19 cellular contexts compared by ENCODE assay signal in the genomic region with DNA sequence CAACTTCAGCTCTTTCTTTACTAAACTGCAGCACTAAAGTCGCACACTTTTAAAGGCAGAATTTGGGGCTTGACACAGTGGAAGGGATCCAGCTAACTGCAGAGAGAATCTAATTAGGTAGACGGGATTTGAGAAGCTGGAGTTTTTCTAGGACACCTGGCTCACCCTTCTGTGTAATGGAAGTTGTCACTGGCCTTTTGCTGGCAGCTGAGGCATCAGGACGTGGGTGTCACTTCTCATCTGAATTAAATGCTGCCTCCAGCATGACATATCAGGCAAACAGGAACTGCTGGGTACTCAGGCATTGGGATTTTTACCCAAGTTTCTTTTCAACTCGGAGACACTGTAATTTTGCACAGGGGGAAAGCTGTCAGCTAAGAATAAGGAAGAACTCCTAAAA.
DNase-seq lines count a peak whose midpoint lies in the region; ATAC-seq and TF ChIP-seq lines count a peak whose summit lies in the region.
"Had no signal": no experiment of that assay in that cellular context is flagged by ENCODE, and none has a peak within 500 bp of the region (broad histone marks: within the 10 kb centered on the region; RNA-seq: fewer than 3 reads in every experiment).

No MANE protein-coding gene starts in this region.

- no peaks in the 10 kb centered on the region for H3K4me1 ChIP-seq in osteoblast (ENCODE audit: insufficient read depth, low read length)
- no peaks in the 10 kb centered on the region for H3K4me1 ChIP-seq in foreskin keratinocyte
- H3K4me1 ChIP-seq: A549, BE2C had no signal

- DNase-seq in NCI-H82 treated with DMSO at 0.1 percent for 48 hours (lab: John Stamatoyannopoulos, UW; ENCODE audit: unreplicated experiment) (peak; percentile 2), NCI-H82 (lab: John Stamatoyannopoulos, UW) (no peak), cerebellar cortex (ENCODE audit: low spot score) (peak; percentile 90), osteoblast (ENCODE audit: insufficient read length, low spot score, missing footprints) (peak; percentile 10), foreskin keratinocyte (no peak)
- DNase-seq: ACHN; AML-193; BE2C; CD4-positive, alpha-beta T cell; CD8-positive, alpha-beta memory T cell; DMS 273 treated with DMSO at 0.1 percent for 48 hours; DMS53; DMS79 treated with DMSO at 0.1 percent for 48 hours; H7 had no signal

- no peak for ATAC-seq in foreskin keratinocyte
- no peak for ATAC-seq in GM18498 (IDR thresholded peaks at IDR 0.05; ENCODE audit: unreplicated experiment)
- ATAC-seq: A549, HCT116 had no signal

- H4K20me1 ChIP-seq in osteoblast (ENCODE audit: insufficient read depth, low read length): no peaks in the 10 kb centered on the region
- H4K20me1 ChIP-seq: BLaER1 treated with 17β-estradiol and CSF1 and Interleukin-3, amounts not matched to agents 10 nM and 100 nM had no signal

- H3K27me3 ChIP-seq in osteoblast (ENCODE audit: insufficient read depth, low read length) (no peaks in the 10 kb centered on the region), foreskin keratinocyte (no peaks in the 10 kb centered on the region)
- H3K27me3 ChIP-seq: BE2C; BLaER1 treated with 17β-estradiol and CSF1 and Interleukin-3, amounts not matched to agents 10 nM and 100 nM had no signal

- H3K79me2 ChIP-seq in osteoblast (ENCODE audit: insufficient read depth, low read length): no peaks in the 10 kb centered on the region

- H3K4me3 ChIP-seq in osteoblast (ENCODE audit: insufficient read depth, low read length): no peak overlapping the region
- H3K4me3 ChIP-seq: A549; BLaER1 treated with 17β-estradiol and CSF1 and Interleukin-3, amounts not matched to agents 10 nM and 100 nM had no signal

- H3K36me3 ChIP-seq in osteoblast (ENCODE audit: insufficient read depth, low read length): no peaks in the 10 kb centered on the region
- H3K36me3 ChIP-seq: BE2C; BLaER1 treated with 17β-estradiol and CSF1 and Interleukin-3, amounts not matched to agents 10 nM and 100 nM had no signal

- TF ChIP-seq CTCF in osteoblast (IDR thresholded peaks at IDR 0.05; ENCODE audit: extremely low read depth, low read depth, low read length) (no peak), foreskin keratinocyte (conservative IDR thresholded peaks at IDR 0.05) (no peak)

- no peaks in the 10 kb centered on the region for H3K9me3 ChIP-seq in osteoblast (ENCODE audit: low read depth, low read length)
- H3K9me3 ChIP-seq: A549, BE2C had no signal

- H2AFZ ChIP-seq in osteoblast (ENCODE audit: low read length): no peak overlapping the region

- H3K27ac ChIP-seq in osteoblast (ENCODE audit: low read depth, low read length) (no peak overlapping the region), foreskin keratinocyte (no peak overlapping the region)
- H3K27ac ChIP-seq: 22Rv1; A549; BLaER1 treated with 17β-estradiol and CSF1 and Interleukin-3, amounts not matched to agents 10 nM and 100 nM had no signal

- H3K4me2 ChIP-seq in osteoblast (ENCODE audit: insufficient read depth, low read length): no peak overlapping the region
- H3K4me2 ChIP-seq: A549; BLaER1 treated with 17β-estradiol and CSF1 and Interleukin-3, amounts not matched to agents 10 nM and 100 nM had no signal

Comparison
In these comparisons a context has a peak if more than half of its experiments do, and no peak if none do; other contexts are left out.
1. DNase-seq: peak in NCI-H82 treated with DMSO at 0.1 percent for 48 hours (single experiment), cerebellar cortex (single experiment) and osteoblast (single experiment); none in NCI-H82 (single experiment) and foreskin keratinocyte (0 of 2).